13 cellular contexts compared by ENCODE assay signal in the genomic region with DNA sequence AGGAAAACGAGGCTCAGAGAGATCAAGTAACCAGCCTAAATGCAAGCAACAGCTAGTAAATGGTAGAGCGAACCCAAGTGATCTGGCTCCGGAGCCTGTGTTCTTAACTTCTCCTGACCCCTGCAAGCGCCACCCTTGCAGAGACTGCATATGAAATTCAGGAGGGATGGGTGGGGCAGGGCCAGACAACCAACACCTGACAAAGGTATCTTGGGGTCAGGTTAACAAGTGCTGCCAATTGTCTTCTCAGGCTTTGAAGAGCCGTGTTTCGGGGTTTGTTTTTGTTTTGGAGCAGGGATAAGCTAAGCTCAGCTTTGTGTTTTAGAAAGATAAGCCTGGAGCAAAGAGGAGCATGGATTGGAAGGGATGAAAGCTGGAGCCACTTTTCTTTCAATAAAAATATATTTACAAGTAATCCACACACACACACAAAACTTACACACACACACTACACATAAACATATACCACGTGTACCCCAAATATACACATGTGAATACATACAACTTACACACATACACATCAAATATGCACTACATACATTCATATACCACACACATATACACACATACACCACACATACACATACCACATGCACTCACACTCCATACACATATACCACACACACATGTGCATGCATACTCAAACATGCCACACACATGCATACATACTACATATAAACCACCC.
"Had no signal": no experiment of that assay in that cellular context is flagged by ENCODE, and none has a peak within 500 bp of the region (broad histone marks: within the 10 kb centered on the region; RNA-seq: fewer than 3 reads in every experiment).

No MANE protein-coding gene starts in this region.

- ATAC-seq: effector memory CD8-positive, alpha-beta T cell; left ventricle myocardium superior had no signal

- H3K4me3 Mint-ChIP-seq: activated T-cell treated with anti-CD3 and anti-CD28 coated beads, Interleukin-2, amount 50 U/mL, for 4 hours; dendritic cell treated with granulocyte-macrophage colony-stimulating factor and Interleukin-4, amounts not matched to agents 40 ng/mL and 50 ng/mL, for 4 days had no signal

- DNase-seq: activated CD4-positive, alpha-beta T cell treated with anti-CD3 and anti-CD28 coated beads for 4 hours; activated T-cell treated with anti-CD3 and anti-CD28 coated beads, Interleukin-2, amount 50 U/mL, for 4 hours; caudate nucleus; effector memory CD8-positive, alpha-beta T cell; kidney; left ventricle myocardium superior; mesenchymal stem cell; ovary; stimulated activated CD4-positive, alpha-beta T cell treated with anti-CD3 and anti-CD28 coated beads, Interleukin-2, amount 100 ng/mL, for 48 hours; stimulated activated naive CD4-positive, alpha-beta T cell treated with Interleukin-2 at 50 U/mL for 16 hours; T-helper 9 cell; upper lobe of left lung had no signal

- H3K36me3 ChIP-seq: ovary, upper lobe of left lung had no signal

- FAIRE-seq: kidney had no signal

- H3K4me3 ChIP-seq: ovary, upper lobe of left lung had no signal

- H3K4me1 ChIP-seq: upper lobe of left lung had no signal

- H3K27ac Mint-ChIP-seq: dendritic cell treated with granulocyte-macrophage colony-stimulating factor and Interleukin-4, amounts not matched to agents 40 ng/mL and 50 ng/mL, for 4 days; effector memory CD8-positive, alpha-beta T cell had no signal

- H3K9me3 Mint-ChIP-seq: activated T-cell treated with anti-CD3 and anti-CD28 coated beads, Interleukin-2, amount 50 U/mL, for 4 hours; effector memory CD8-positive, alpha-beta T cell had no signal

- H3K27me3 ChIP-seq: ovary, upper lobe of left lung had no signal

- H3K27ac ChIP-seq: ovary, upper lobe of left lung had no signal

- H3K9me3 ChIP-seq: ovary, upper lobe of left lung had no signal
